Comparison of ENCODE assay signal across 8 cellular contexts in genomic region chr19:40818480-40819399, GRCh38. TPM values are rescaled to one million over a fixed set of nuclear protein-coding genes. Genes with fewer than 3 reads are reported as not detected.
DNase-seq lines count a peak whose midpoint lies in the region; ATAC-seq, FAIRE-seq and TF ChIP-seq lines count a peak whose summit lies in the region.
"Not testable (repeated sequence)": the region's sequence is repeated elsewhere in the genome, so short reads cannot be mapped to it uniquely, and the experiment has no call there.

No MANE protein-coding gene starts in this region.

- peaks cover 19% of the 10 kb centered on the region for H3K4me1 ChIP-seq in CD8-positive, alpha-beta T cell (ENCODE audit: insufficient read depth, low read length)
- H3K4me1 ChIP-seq in HEK293 (ENCODE audit: control insufficient read depth, insufficient read depth, low read length) (peaks cover 20% of the 10 kb centered on the region), cardiac muscle cell (ENCODE audit: low read depth) (peaks cover 17% of the 10 kb centered on the region), neural progenitor cell (peaks cover 14% of the 10 kb centered on the region)
- not testable (repeated sequence) for H3K4me1 ChIP-seq in astrocyte (ENCODE audit: insufficient read depth, low read length)

- not testable (repeated sequence) for H3K27me3 Mint-ChIP-seq in CD8-positive, alpha-beta T cell (ENCODE audit: low read depth); neural progenitor cell (ENCODE audit: insufficient read depth, low read depth)
- H3K27me3 Mint-ChIP-seq in astrocyte (ENCODE audit: low read depth, unreplicated experiment) = peaks cover 14% of the 10 kb centered on the region

- H3K4me2 ChIP-seq in astrocyte (ENCODE audit: low read length) = peak overlapping the region; percentile 84
- peak overlapping the region; percentile 59 for H3K4me2 ChIP-seq in neural progenitor cell

- peak; percentile 85 for ATAC-seq in CD8-positive, alpha-beta T cell

- intact Hi-C loops in CD8-positive, alpha-beta T cell (cut with DNase I, micrococcal nuclease) = loop anchor here (1.0 to 10.0 kb wide), 3 partner anchors 20 to 326 kb away; partner anchors contain the start of gene EGLN2 (in 1 of the 2)

- not testable (repeated sequence) for H3K27me3 ChIP-seq in CD8-positive, alpha-beta T cell (ENCODE audit: insufficient read depth, low read length); astrocyte (ENCODE audit: insufficient read depth, low read length); cardiac muscle cell; neural progenitor cell

- peak overlapping the region; percentile 87 for H3K27ac Mint-ChIP-seq in CD8-positive, alpha-beta T cell
- not testable (repeated sequence) for H3K27ac Mint-ChIP-seq in astrocyte (ENCODE audit: unreplicated experiment)
- peak overlapping the region; percentile 21 for H3K27ac Mint-ChIP-seq in neural progenitor cell

- not testable (repeated sequence) for H4K20me1 ChIP-seq in astrocyte (ENCODE audit: insufficient read depth, low read length); neural progenitor cell (ENCODE audit: low read depth)

- peak; percentile 26 for TF ChIP-seq CTCF in CD8-positive, alpha-beta T cell (IDR thresholded peaks at IDR 0.05)
- TF ChIP-seq CTCF in HEK293 (tag by site-specific recombination; IDR thresholded peaks at IDR 0.05) (peak; percentile 73), astrocyte (IDR thresholded peaks at IDR 0.05; ENCODE audit: insufficient read depth, low read depth, low read length) (peak; percentile 13), cardiac muscle cell (IDR thresholded peaks at IDR 0.05; ENCODE audit: low read depth, low read length) (peak; percentile 33), neural progenitor cell (IDR thresholded peaks at IDR 0.05) (peak; percentile 44)

- H3K36me3 Mint-ChIP-seq in CD8-positive, alpha-beta T cell; astrocyte (ENCODE audit: low read depth, unreplicated experiment); neural progenitor cell: not testable (repeated sequence)

- H3K79me2 ChIP-seq in astrocyte (ENCODE audit: insufficient read depth, low read length); neural progenitor cell (ENCODE audit: low read depth): not testable (repeated sequence)

- H3K36me3 ChIP-seq in CD8-positive, alpha-beta T cell (ENCODE audit: insufficient read depth, low read length); HEK293 (ENCODE audit: control insufficient read depth in 2 of 2, insufficient read depth in 1 of 2, low read length in 2 of 2); astrocyte (ENCODE audit: insufficient read depth, low read length); cardiac muscle cell; neural progenitor cell: not testable (repeated sequence)

- H3K9me3 ChIP-seq in CD8-positive, alpha-beta T cell (ENCODE audit: low read length); HEK293 (ENCODE audit: control insufficient read depth, insufficient read depth, low read depth, low read length); astrocyte (ENCODE audit: insufficient read depth, low read depth, low read length); cardiac muscle cell (ENCODE audit: low read depth); neural progenitor cell (ENCODE audit: low read depth): not testable (repeated sequence)

- peak overlapping the region; percentile 49 for H3K4me3 ChIP-seq in CD8-positive, alpha-beta T cell (ENCODE audit: low read depth, low read length)
- not testable (repeated sequence) for H3K4me3 ChIP-seq in HEK293 (ENCODE audit: low read depth, low read length); cardiac muscle cell; neural progenitor cell
- H3K4me3 ChIP-seq in astrocyte (ENCODE audit: insufficient read depth, low read depth, low read length) = peak overlapping the region; percentile 42

- H2AFZ ChIP-seq in astrocyte (ENCODE audit: low read depth, low read length) = peak overlapping the region; percentile 76
- not testable (repeated sequence) for H2AFZ ChIP-seq in neural progenitor cell (replicated peaks)

- not testable (repeated sequence) for H3K9me3 Mint-ChIP-seq in CD8-positive, alpha-beta T cell; astrocyte (ENCODE audit: unreplicated experiment); neural progenitor cell

- CTCF ChIA-PET in CD8-positive, alpha-beta T cell (lab: Charles Lee) = interaction anchor here (0.6 to 3.2 kb wide), 18 partner anchors 12 to 325 kb away, joined by 3 to 45 read pairs (median 4); partner anchors contain the start of genes ACTMAP, EGLN2, NUMBL and RAB4B
- CTCF ChIA-PET in HEK293 (lab: Yijun Ruan, JAX) = interaction anchor here (0.7 to 7.8 kb wide), 32 partner anchors 7 to 379 kb away, joined by 3 to 77 read pairs (median 4); partner anchors contain the start of genes MIA and RAB4B

- peak overlapping the region; percentile 24 for H3K27ac ChIP-seq in CD8-positive, alpha-beta T cell (ENCODE audit: low read depth, low read length)
- H3K27ac ChIP-seq in HEK293 (ENCODE audit: extremely low read depth, low read depth, low read length); astrocyte (ENCODE audit: low read depth, low read length); cardiac muscle cell; neural progenitor cell: not testable (repeated sequence)

- POLR2A ChIA-PET in CD8-positive, alpha-beta T cell (lab: Charles Lee) = interaction anchor here (0.7 kb wide), 1 partner anchor 12 kb away, joined by 3 read pairs; no protein-coding TSS in a partner anchor
- POLR2A ChIA-PET in HEK293 (lab: Yijun Ruan, JAX) = interaction anchor here (0.6 to 1.7 kb wide), 4 partner anchors 40 to 156 kb away, joined by 3 to 5 read pairs (median 4); partner anchors contain the start of gene RAB4B

- H3F3A ChIP-seq in neural progenitor cell (ENCODE audit: low read depth) = not testable (repeated sequence)

- H3K4me3 Mint-ChIP-seq in CD8-positive, alpha-beta T cell = peak overlapping the region; percentile 88
- H3K4me3 Mint-ChIP-seq in astrocyte (ENCODE audit: unreplicated experiment) = peak overlapping the region; percentile 68
- peak overlapping the region; percentile 65 for H3K4me3 Mint-ChIP-seq in neural progenitor cell

- DNase-seq in CD8-positive, alpha-beta T cell = peak; percentile 53 to 87 (median 76)
- DNase-seq in NCI-H345 treated with DMSO at 0.1 percent for 48 hours (lab: John Stamatoyannopoulos, UW; ENCODE audit: unreplicated experiment) (peak; percentile 65), cardiac muscle cell (ENCODE audit: low read depth in 1 of 2, low spot score in 1 of 2) (peak; percentile 59 to 70), neural progenitor cell (ENCODE audit: low spot score) (peak; percentile 59)
- peak; percentile 63 to 69 for DNase-seq in activated CD4-positive, alpha-beta T cell treated with anti-CD3 and anti-CD28 coated beads for 24 hours (ENCODE audit: low read depth in 2 of 2)
- DNase-seq in astrocyte (ENCODE audit: low read depth) = not testable (repeated sequence)
- peak; percentile 68 to 69 for DNase-seq in stimulated activated CD8-positive, alpha-beta memory T cell treated with anti-CD3 and anti-CD28 coated beads, Interleukin-15, amount 100 ng/mL, for 48 hours (ENCODE audit: low read depth in 2 of 2)

- not testable (repeated sequence) for H3K9ac ChIP-seq in astrocyte (ENCODE audit: low read length); neural progenitor cell

- not testable (repeated sequence) for FAIRE-seq in astrocyte (lab: Jason Lieb, UNC)

- peaks cover 25% of the 10 kb centered on the region for H3K4me1 Mint-ChIP-seq in CD8-positive, alpha-beta T cell (ENCODE audit: low read depth)
- peaks cover 16% of the 10 kb centered on the region for H3K4me1 Mint-ChIP-seq in astrocyte (ENCODE audit: low read depth, unreplicated experiment)
- H3K4me1 Mint-ChIP-seq in neural progenitor cell = peaks cover 38% of the 10 kb centered on the region

TF ChIP-seq in HEK293, 187 proteins besides CTCF, POLR2A, EP300 and RAD21 (continues in another document):
- TF ChIP-seq ZFP37 (tag by site-specific recombination; IDR thresholded peaks at IDR 0.05) (peak; percentile 28; the same call in 1 of the 2 replicates), KLF1 (tag by site-specific recombination; IDR thresholded peaks at IDR 0.05) (peak; percentile 51), ZNF121 (tag by site-specific recombination; IDR thresholded peaks at IDR 0.05) (peak; percentile 93), ZFHX2 (tag by site-specific recombination; conservative IDR thresholded peaks at IDR 0.05) (peak; percentile 42; the same call in 1 of the 2 replicates), ZNF223 (tag by site-specific recombination; IDR thresholded peaks at IDR 0.05) (peak; percentile 91), YY2 (tag by site-specific recombination; IDR thresholded peaks at IDR 0.05) (peak; percentile 50; the same call in 1 of the 2 replicates)

RNA-seq across cellular contexts. Expression of gene EGLN2, which starts 19.7 kb away (rescaled TPM):
- 100 to 1,000 TPM; 137 to 138 TPM for total RNA-seq in CD8-positive, alpha-beta T cell
- 82.1 and 84.6 TPM in 2 replicates for total RNA-seq in astrocyte
- 99.5 and 109 TPM in 2 replicates for total RNA-seq in cardiac muscle cell
- polyA plus RNA-seq in cardiac muscle cell = 96.4 and 122 TPM in 2 replicates
- total RNA-seq in neural progenitor cell (ENCODE audit: low replicate concordance) = 27.0 and 97.3 TPM in 2 replicates

RNA-seq across cellular contexts. Expression of gene CYP2A6, which starts 31.5 kb away (rescaled TPM):
- not detected for total RNA-seq in CD8-positive, alpha-beta T cell
- total RNA-seq in astrocyte = not detected in 2 replicates
- total RNA-seq in cardiac muscle cell = 0.42 TPM in 1 of 2 replicates, not detected in the other
- 0.25 TPM in 1 of 2 replicates, not detected in the other for polyA plus RNA-seq in cardiac muscle cell
- not detected in 2 replicates for total RNA-seq in neural progenitor cell (ENCODE audit: low replicate concordance)

RNA-seq across cellular contexts. Expression of gene RAB4B, which starts 40.7 kb away (rescaled TPM):
- total RNA-seq in CD8-positive, alpha-beta T cell = 10 to 100 TPM; 19.9 to 21.3 TPM
- total RNA-seq in astrocyte (18.8 and 21.0 TPM in 2 replicates), cardiac muscle cell (15.8 and 21.8 TPM in 2 replicates), neural progenitor cell (ENCODE audit: low replicate concordance) (12.9 and 27.0 TPM in 2 replicates)
- polyA plus RNA-seq in cardiac muscle cell = 21.3 and 38.9 TPM in 2 replicates

RNA-seq across cellular contexts. Expression of gene MIA, which starts 43.4 kb away (rescaled TPM):
- total RNA-seq in CD8-positive, alpha-beta T cell = not detected
- total RNA-seq in astrocyte (2.5 TPM in 2 replicates), cardiac muscle cell (not detected in 2 replicates), neural progenitor cell (ENCODE audit: low replicate concordance) (not detected in 2 replicates)
- not detected in 2 replicates for polyA plus RNA-seq in cardiac muscle cell

Comparison
In these comparisons a context has a peak if more than half of its experiments do, and no peak if none do; other contexts are left out.
1. CTCF ChIP-seq: peak in every context shown above with its lines; median percentile 73 in HEK293; 44 in neural progenitor cell; 33 in cardiac muscle cell; 26 in CD8-positive, alpha-beta T cell; 13 in astrocyte.